In genomic region chr2:224584111-224584764, GRCh38 we compare ENCODE assay signal across 8 cellular contexts. TPM values are rescaled to one million over a fixed set of nuclear protein-coding genes. Genes with fewer than 3 reads are reported as not detected.
DNase-seq lines count a peak whose midpoint lies in the region; ATAC-seq and TF ChIP-seq lines count a peak whose summit lies in the region.

No MANE protein-coding gene starts in this region.

- no peaks in the 10 kb centered on the region for H3K36me3 ChIP-seq in left lung

- H3K27ac ChIP-seq in 22Rv1: peak overlapping the region; percentile 94
- H3K27ac ChIP-seq in cingulate gyrus (ENCODE audit: low read depth, low read length): peak overlapping the region; percentile 39
- peak overlapping the region; percentile 50 to 95 for H3K27ac ChIP-seq in left lung

- peak overlapping the region; percentile 67 to 88 for H3K4me3 ChIP-seq in left lung

- no peaks in the 10 kb centered on the region for H3K27me3 Mint-ChIP-seq in T-helper 1 cell treated with Interleukin-12 subunit alpha and Interleukin-12 subunit beta and Interleukin-4 antibody, amounts not matched to agents 30 μg/mL and 1 μg/mL, for 36 hours (ENCODE audit: low read depth)
- H3K27me3 Mint-ChIP-seq in stimulated activated naive B cell treated with anti-CD40 and anti-IgM and Interleukin-4, amounts not matched to agents 10 μg/mL and 1 μg/mL and 100 μg/mL, for 72 hours: no peaks in the 10 kb centered on the region

- intact Hi-C loops in left lung (cut with DNase I): no loop called here

- TF ChIP-seq CTCF in 22Rv1 (IDR thresholded peaks at IDR 0.05) (no peak), left lung (IDR thresholded peaks at IDR 0.05) (no peak)

- DNase-seq in left lung: peak; percentile 50 to 83
- peak; percentile 26 for DNase-seq in stimulated activated naive B cell treated with anti-CD40 and anti-IgM and Interleukin-4, amounts not matched to agents 10 μg/mL and 1 μg/mL and 100 μg/mL, for 72 hours
- DNase-seq in NCI-H1092 treated with DMSO at 0.1 percent for 48 hours (lab: John Stamatoyannopoulos, UW): no peak

- peak overlapping the region; percentile 97 for H3K4me3 Mint-ChIP-seq in T-helper 1 cell treated with Interleukin-12 subunit alpha and Interleukin-12 subunit beta and Interleukin-4 antibody, amounts not matched to agents 30 μg/mL and 1 μg/mL, for 36 hours
- H3K4me3 Mint-ChIP-seq in stimulated activated naive B cell treated with anti-CD40 and anti-IgM and Interleukin-4, amounts not matched to agents 10 μg/mL and 1 μg/mL and 100 μg/mL, for 72 hours: peak overlapping the region; percentile 99

- peaks cover 10% of the 10 kb centered on the region for H3K36me3 Mint-ChIP-seq in T-helper 1 cell treated with Interleukin-12 subunit alpha and Interleukin-12 subunit beta and Interleukin-4 antibody, amounts not matched to agents 30 μg/mL and 1 μg/mL, for 36 hours (ENCODE audit: low read depth)
- peaks cover 13 to 26% of the 10 kb centered on the region in 2 donors for H3K36me3 Mint-ChIP-seq in stimulated activated naive B cell treated with anti-CD40 and anti-IgM and Interleukin-4, amounts not matched to agents 10 μg/mL and 1 μg/mL and 100 μg/mL, for 72 hours

- peaks cover 34% of the 10 kb centered on the region for H3K4me1 Mint-ChIP-seq in T-helper 1 cell treated with Interleukin-12 subunit alpha and Interleukin-12 subunit beta and Interleukin-4 antibody, amounts not matched to agents 30 μg/mL and 1 μg/mL, for 36 hours (ENCODE audit: low read depth)
- peaks cover 15 to 40% of the 10 kb centered on the region in 2 donors for H3K4me1 Mint-ChIP-seq in stimulated activated naive B cell treated with anti-CD40 and anti-IgM and Interleukin-4, amounts not matched to agents 10 μg/mL and 1 μg/mL and 100 μg/mL, for 72 hours

- no peaks in the 10 kb centered on the region for H3K9me3 ChIP-seq in left lung

- peaks cover 4 to 61% of the 10 kb centered on the region in 2 donors for H3K4me1 ChIP-seq in left lung

- ATAC-seq in GM18498 (IDR thresholded peaks at IDR 0.05; ENCODE audit: unreplicated experiment) (peak; percentile 3), HG03354 (IDR thresholded peaks at IDR 0.05; ENCODE audit: poor library complexity, severe bottlenecking, unreplicated experiment) (peak; percentile 9), left lung (no peak)
- peak; percentile 2 to 3 for ATAC-seq in stimulated activated naive B cell treated with anti-CD40 and anti-IgM and Interleukin-4, amounts not matched to agents 10 μg/mL and 1 μg/mL and 100 μg/mL, for 72 hours (replicated peaks)

- H3K9me3 Mint-ChIP-seq in T-helper 1 cell treated with Interleukin-12 subunit alpha and Interleukin-12 subunit beta and Interleukin-4 antibody, amounts not matched to agents 30 μg/mL and 1 μg/mL, for 36 hours: no peaks in the 10 kb centered on the region
- H3K9me3 Mint-ChIP-seq in stimulated activated naive B cell treated with anti-CD40 and anti-IgM and Interleukin-4, amounts not matched to agents 10 μg/mL and 1 μg/mL and 100 μg/mL, for 72 hours: no peaks in the 10 kb centered on the region

- no peaks in the 10 kb centered on the region for H3K27me3 ChIP-seq in left lung

- H3K27ac Mint-ChIP-seq in T-helper 1 cell treated with Interleukin-12 subunit alpha and Interleukin-12 subunit beta and Interleukin-4 antibody, amounts not matched to agents 30 μg/mL and 1 μg/mL, for 36 hours: peak overlapping the region; percentile 90
- H3K27ac Mint-ChIP-seq in stimulated activated naive B cell treated with anti-CD40 and anti-IgM and Interleukin-4, amounts not matched to agents 10 μg/mL and 1 μg/mL and 100 μg/mL, for 72 hours: peak overlapping the region; percentile 99

RNA-seq across cellular contexts. Expression of gene CUL3, which starts 0.9 kb away (rescaled TPM):
- total RNA-seq in left lung: 10 to 100 TPM; 70.9 to 76.5 TPM

Comparison
In these comparisons a context has a peak if more than half of its experiments do, and no peak if none do; other contexts are left out.
1. H3K27ac ChIP-seq: peak in every context shown above with its lines; median percentile 94 in 22Rv1; 72 in left lung; 39 in cingulate gyrus.